13 cellular contexts compared by ENCODE assay signal in the genomic region with DNA sequence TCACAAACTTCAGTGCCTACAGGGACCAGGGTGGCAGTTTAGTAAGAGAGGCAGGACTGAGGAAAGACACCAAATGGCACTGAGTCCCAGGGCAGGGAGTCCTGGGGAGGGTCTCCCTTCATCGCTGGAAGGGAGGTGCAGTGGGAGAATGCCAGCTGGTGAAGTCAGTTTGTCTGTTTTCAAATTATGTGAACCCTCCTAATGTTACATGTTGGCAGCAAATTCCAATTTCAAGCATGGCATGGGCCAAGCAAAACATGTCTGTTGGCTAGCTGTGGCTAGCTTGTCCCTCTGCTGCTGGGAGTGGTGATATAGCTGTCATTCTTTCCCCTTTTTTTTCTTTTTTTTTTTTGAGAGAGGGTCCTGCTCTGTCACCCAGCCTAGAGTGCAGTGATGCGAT. TPM values are rescaled to one million over a fixed set of nuclear protein-coding genes. Genes with fewer than 3 reads are reported as not detected.
"Had no signal": no experiment of that assay in that cellular context is flagged by ENCODE, and none has a peak within 500 bp of the region (broad histone marks: within the 10 kb centered on the region; RNA-seq: fewer than 3 reads in every experiment).

No MANE protein-coding gene starts in this region.

- H2AFZ ChIP-seq: hepatocyte had no signal

- ATAC-seq: gastroesophageal sphincter; lower lobe of right lung; naive thymus-derived CD4-positive, alpha-beta T cell; stimulated activated memory B cell treated with anti-CD40 and anti-IgM and Interleukin-4, amounts not matched to agents 10 μg/mL and 1 μg/mL and 100 μg/mL, for 72 hours; T-helper 17 cell had no signal

- H3K9me3 Mint-ChIP-seq: activated B cell treated with CpG ODN at 0.5 μM for 24 hours; activated CD4-positive, alpha-beta T cell treated with anti-CD3 and anti-CD28 coated beads, Interleukin-2, amount 10 ng/mL, durations not matched to agents 7 days and 5 days; stimulated activated memory B cell treated with anti-CD40 and anti-IgM and Interleukin-4, amounts not matched to agents 10 μg/mL and 1 μg/mL and 100 μg/mL, for 72 hours had no signal

- H3K27me3 ChIP-seq: brain microvascular endothelial cell, gastroesophageal sphincter, hepatocyte, right atrium auricular region, upper lobe of left lung had no signal

- H3K9me3 ChIP-seq: gastroesophageal sphincter, lower lobe of right lung, right atrium auricular region, upper lobe of left lung had no signal

- H3K4me1 Mint-ChIP-seq: activated B cell treated with CpG ODN at 0.5 μM for 24 hours; activated CD4-positive, alpha-beta T cell treated with anti-CD3 and anti-CD28 coated beads, Interleukin-2, amount 10 ng/mL, durations not matched to agents 7 days and 5 days; naive thymus-derived CD4-positive, alpha-beta T cell; stimulated activated memory B cell treated with anti-CD40 and anti-IgM and Interleukin-4, amounts not matched to agents 10 μg/mL and 1 μg/mL and 100 μg/mL, for 72 hours had no signal

- H3K4me3 ChIP-seq: gastroesophageal sphincter, hepatocyte, lower lobe of right lung, right atrium auricular region, upper lobe of left lung had no signal

- H3K27ac ChIP-seq: brain microvascular endothelial cell, lower lobe of right lung, right atrium auricular region, upper lobe of left lung had no signal

- H3K4me2 ChIP-seq: hepatocyte had no signal

- H3K27me3 Mint-ChIP-seq: activated B cell treated with CpG ODN at 0.5 μM for 24 hours; activated CD4-positive, alpha-beta T cell treated with anti-CD3 and anti-CD28 coated beads, Interleukin-2, amount 10 ng/mL, durations not matched to agents 7 days and 5 days; stimulated activated memory B cell treated with anti-CD40 and anti-IgM and Interleukin-4, amounts not matched to agents 10 μg/mL and 1 μg/mL and 100 μg/mL, for 72 hours had no signal

- H3K36me3 ChIP-seq: brain microvascular endothelial cell, gastroesophageal sphincter, lower lobe of right lung, right atrium auricular region, upper lobe of left lung had no signal

- DNase-seq: activated B cell treated with CpG ODN at 0.5 μM for 24 hours; activated CD4-positive, alpha-beta T cell treated with anti-CD3 and anti-CD28 coated beads, Interleukin-2, amount 10 ng/mL, durations not matched to agents 7 days and 5 days; activated naive CD4-positive, alpha-beta T cell treated with anti-CD3 and anti-CD28 coated beads, Interleukin-2, amount 50 U/mL, for 16 hours; brain microvascular endothelial cell; lower lobe of right lung; naive thymus-derived CD4-positive, alpha-beta T cell; stimulated activated CD4-positive, alpha-beta T cell treated with anti-CD3 and anti-CD28 coated beads, Interleukin-1b, Interleukin-23, amount 100 ng/mL, for 48 hours; T-helper 17 cell; upper lobe of left lung had no signal

- H3K27ac Mint-ChIP-seq: activated B cell treated with CpG ODN at 0.5 μM for 24 hours; activated CD4-positive, alpha-beta T cell treated with anti-CD3 and anti-CD28 coated beads, Interleukin-2, amount 10 ng/mL, durations not matched to agents 7 days and 5 days; naive thymus-derived CD4-positive, alpha-beta T cell; stimulated activated memory B cell treated with anti-CD40 and anti-IgM and Interleukin-4, amounts not matched to agents 10 μg/mL and 1 μg/mL and 100 μg/mL, for 72 hours; T-helper 17 cell had no signal

- H3K36me3 Mint-ChIP-seq: stimulated activated memory B cell treated with anti-CD40 and anti-IgM and Interleukin-4, amounts not matched to agents 10 μg/mL and 1 μg/mL and 100 μg/mL, for 72 hours had no signal

- H3K4me3 Mint-ChIP-seq: activated B cell treated with CpG ODN at 0.5 μM for 24 hours; activated CD4-positive, alpha-beta T cell treated with anti-CD3 and anti-CD28 coated beads, Interleukin-2, amount 10 ng/mL, durations not matched to agents 7 days and 5 days; naive thymus-derived CD4-positive, alpha-beta T cell; stimulated activated memory B cell treated with anti-CD40 and anti-IgM and Interleukin-4, amounts not matched to agents 10 μg/mL and 1 μg/mL and 100 μg/mL, for 72 hours; T-helper 17 cell had no signal

RNA-seq across cellular contexts. Expression of gene HAAO, which starts 55.9 kb away (rescaled TPM):
- total RNA-seq: activated CD4-positive, alpha-beta T cell treated with anti-CD3 and anti-CD28 coated beads, Interleukin-2, amount 10 ng/mL, durations not matched to agents 7 days and 5 days had no signal
